22 cellular contexts compared by ENCODE assay signal in the genomic region with DNA sequence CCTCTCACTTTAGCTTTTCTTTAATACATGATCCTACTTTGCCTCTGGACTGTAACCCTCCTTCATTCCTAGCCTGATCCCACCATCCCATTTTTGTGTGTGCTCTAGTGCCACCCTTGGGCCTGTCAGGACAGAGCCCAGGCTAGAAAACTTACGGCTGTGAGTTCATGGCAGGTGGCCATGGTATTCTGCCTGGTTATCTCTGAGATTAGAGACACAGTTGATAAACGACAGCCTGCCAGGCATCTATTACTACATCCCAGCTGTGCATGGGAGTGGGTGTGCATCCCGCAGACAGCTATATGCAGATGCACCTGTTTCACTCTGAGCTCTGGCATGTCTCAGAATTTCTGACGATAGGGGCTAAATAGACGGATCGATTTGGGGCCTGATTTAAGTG.
"Had no signal": no experiment of that assay in that cellular context is flagged by ENCODE, and none has a peak within 500 bp of the region (broad histone marks: within the 10 kb centered on the region; RNA-seq: fewer than 3 reads in every experiment).

No MANE protein-coding gene starts in this region.

- H3K27ac ChIP-seq: ascending aorta, brain microvascular endothelial cell, lower lobe of right lung, right lobe of liver, tibial artery, VCaP had no signal

- FAIRE-seq: kidney, small intestine had no signal

- ATAC-seq: activated CD8-positive, alpha-beta T cell treated with anti-CD3 and anti-CD28 coated beads, Interleukin-2, amount 10 ng/mL, durations not matched to agents 7 days and 5 days; activated naive CD4-positive, alpha-beta T cell treated with anti-CD3 and anti-CD28 coated beads, Interleukin-2, amount 50 U/mL, for 72 hours; lower lobe of right lung; naive thymus-derived CD4-positive, alpha-beta T cell; right lobe of liver; stimulated activated effector memory CD8-positive, alpha-beta T cell treated with anti-CD3 and anti-CD28 coated beads, Interleukin-12 subunit alpha, Interleukin-12 subunit beta, amount 100 ng/mL, for 72 hours; stimulated activated naive CD8-positive, alpha-beta T cell treated with anti-CD3 and anti-CD28 coated beads, Interleukin-15, amount 100 ng/mL, for 72 hours had no signal

- DNase-seq: activated CD4-positive, alpha-beta T cell treated with anti-CD3 and anti-CD28 coated beads, Interleukin-2, amount 50 U/mL, for 1 hour; activated CD4-positive, CD25-positive, alpha-beta regulatory T cell treated with anti-CD3 and anti-CD28 coated beads, Interleukin-2, amount 50 U/mL, for 72 hours; activated CD8-positive, alpha-beta T cell treated with anti-CD3 and anti-CD28 coated beads, Interleukin-2, amount 10 ng/mL, durations not matched to agents 7 days and 5 days; activated gamma-delta T cell treated with Interleukin-2 at 50 U/mL for 16 hours; activated T-cell treated with anti-CD3 and anti-CD28 coated beads, Interleukin-2, amount 50 U/mL, for 1 hour; brain microvascular endothelial cell; effector CD4-positive, alpha-beta T cell; erythroblast; foreskin fibroblast; kidney; lower lobe of right lung; naive thymus-derived CD4-positive, alpha-beta T cell; occipital lobe; right lobe of liver; small intestine; stimulated activated CD4-positive, alpha-beta T cell treated with anti-CD3 and anti-CD28 coated beads, Interleukin-2, amount 100 ng/mL, for 24 hours; stimulated activated naive CD8-positive, alpha-beta T cell treated with anti-CD3 and anti-CD28 coated beads, Interleukin-15, amount 100 ng/mL, for 72 hours; tibial artery had no signal

- H3K4me1 ChIP-seq: ascending aorta, lower lobe of right lung, right lobe of liver, tibial artery had no signal

- H3K4me3 ChIP-seq: ascending aorta, lower lobe of right lung, right lobe of liver, tibial artery had no signal

- H3K27me3 ChIP-seq: ascending aorta, brain microvascular endothelial cell, right lobe of liver, tibial artery had no signal

- H3K9me3 ChIP-seq: ascending aorta, lower lobe of right lung, right lobe of liver, tibial artery had no signal

- H3K36me3 ChIP-seq: ascending aorta, brain microvascular endothelial cell, lower lobe of right lung, right lobe of liver, tibial artery had no signal
